ENCODE assay signal across 31 cellular contexts in genomic region chr14:56702515-56702914, GRCh38.
"Had no signal": no experiment of that assay in that cellular context is flagged by ENCODE, and none has a peak within 500 bp of the region (broad histone marks: within the 10 kb centered on the region; RNA-seq: fewer than 3 reads in every experiment).

No MANE protein-coding gene starts in this region.

- H3K4me1 ChIP-seq: left lung, lower lobe of right lung, pancreas, prostate gland, suprapubic skin, tibial artery, upper lobe of right lung, uterus had no signal

- ATAC-seq: left colon; left lung; lower lobe of right lung; naive thymus-derived CD8-positive, alpha-beta T cell; pancreas; right cardiac atrium; sciatic nerve; stimulated activated effector memory CD8-positive, alpha-beta T cell treated with anti-CD3 and anti-CD28 coated beads, Interleukin-12 subunit alpha, Interleukin-12 subunit beta, amount 100 ng/mL, for 72 hours; upper lobe of right lung had no signal

- H3K4me3 ChIP-seq: left lung, lower lobe of right lung, pancreas, prostate gland, skin epidermis, suprapubic skin, thoracic aorta, tibial artery, upper lobe of right lung, uterus had no signal

- H3K4me1 Mint-ChIP-seq: immature natural killer cell; naive thymus-derived CD8-positive, alpha-beta T cell; nephron; neural crest cell; stimulated activated effector memory CD8-positive, alpha-beta T cell treated with anti-CD3 and anti-CD28 coated beads, Interleukin-12 subunit alpha, Interleukin-12 subunit beta, amount 100 ng/mL, for 72 hours had no signal

- H3K9me3 Mint-ChIP-seq: nephron; neural crest cell; stimulated activated effector memory CD8-positive, alpha-beta T cell treated with anti-CD3 and anti-CD28 coated beads, Interleukin-12 subunit alpha, Interleukin-12 subunit beta, amount 100 ng/mL, for 72 hours; stimulated activated naive CD8-positive, alpha-beta T cell treated with anti-CD3 and anti-CD28 coated beads, Interleukin-15, Interleukin-2, amounts not matched to agents 100 ng/mL and 50 ng/mL, for 24 hours had no signal

- H3K9me3 ChIP-seq: left lung, lower lobe of right lung, pancreas, prostate gland, suprapubic skin, thoracic aorta, tibial artery, upper lobe of right lung, uterus had no signal

- H3K36me3 Mint-ChIP-seq: immature natural killer cell; naive thymus-derived CD8-positive, alpha-beta T cell; stimulated activated effector memory CD8-positive, alpha-beta T cell treated with anti-CD3 and anti-CD28 coated beads, Interleukin-12 subunit alpha, Interleukin-12 subunit beta, amount 100 ng/mL, for 72 hours had no signal

- H3K27me3 ChIP-seq: pancreas, suprapubic skin, tibial artery, upper lobe of right lung, uterus had no signal

- H3K27ac Mint-ChIP-seq: immature natural killer cell; naive thymus-derived CD8-positive, alpha-beta T cell; nephron; stimulated activated effector memory CD8-positive, alpha-beta T cell treated with anti-CD3 and anti-CD28 coated beads, Interleukin-12 subunit alpha, Interleukin-12 subunit beta, amount 100 ng/mL, for 72 hours; stimulated activated naive CD8-positive, alpha-beta T cell treated with anti-CD3 and anti-CD28 coated beads, Interleukin-15, Interleukin-2, amounts not matched to agents 100 ng/mL and 50 ng/mL, for 24 hours had no signal

- H3K36me3 ChIP-seq: left lung, lower lobe of right lung, pancreas, prostate gland, suprapubic skin, thoracic aorta, tibial artery, upper lobe of right lung, uterus had no signal

- H3K27ac ChIP-seq: left lung, lower lobe of right lung, pancreas, prostate gland, skin epidermis, suprapubic skin, thoracic aorta, tibial artery, upper lobe of right lung, uterus had no signal

- H3K4me3 Mint-ChIP-seq: immature natural killer cell; naive thymus-derived CD8-positive, alpha-beta T cell; nephron; neural crest cell; stimulated activated effector memory CD8-positive, alpha-beta T cell treated with anti-CD3 and anti-CD28 coated beads, Interleukin-12 subunit alpha, Interleukin-12 subunit beta, amount 100 ng/mL, for 72 hours; stimulated activated naive CD8-positive, alpha-beta T cell treated with anti-CD3 and anti-CD28 coated beads, Interleukin-15, Interleukin-2, amounts not matched to agents 100 ng/mL and 50 ng/mL, for 24 hours had no signal

- DNase-seq: hypothalamus; immature natural killer cell; kidney; left colon; left lung; lower lobe of right lung; mammary epithelial cell; mesenchymal stem cell; naive thymus-derived CD8-positive, alpha-beta T cell; nucleus accumbens; pancreas; posterior cingulate gyrus; retina; right cardiac atrium; stimulated activated CD4-positive, alpha-beta T cell treated with anti-CD3 and anti-CD28 coated beads, Interleukin-12 subunit alpha, Interleukin-12 subunit beta, amount 100 ng/mL, for 4 hours; stimulated activated CD4-positive, alpha-beta T cell treated with anti-CD3 and anti-CD28 coated beads, Interleukin-15, amount 100 ng/mL, for 24 hours; stimulated activated CD4-positive, alpha-beta T cell treated with anti-CD3 and anti-CD28 coated beads, Interleukin-4, amount 100 ng/mL, for 24 hours; stimulated activated naive CD4-positive, alpha-beta T cell; tibial artery; trophoblast cell; upper lobe of right lung; uterus had no signal
